Comparison of ENCODE assay signal across 17 cellular contexts in the genomic region with DNA sequence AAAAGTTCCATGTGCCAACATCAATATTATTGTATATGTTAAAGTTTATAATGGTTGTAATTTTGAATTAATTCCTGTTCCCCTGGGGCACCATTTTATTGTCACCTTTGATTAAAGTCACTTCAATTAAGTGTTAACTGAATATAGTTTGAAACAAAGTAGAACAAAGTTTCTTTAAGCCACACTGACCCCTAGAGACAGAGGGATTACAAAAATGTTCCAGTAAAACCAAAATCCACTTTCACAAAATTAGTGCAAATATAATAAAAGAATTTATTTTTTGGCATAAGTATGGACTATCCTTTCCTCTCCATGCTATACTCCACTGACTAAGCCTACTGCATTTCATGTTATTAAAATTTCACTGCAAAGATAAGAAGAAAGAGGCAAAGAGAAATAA.
DNase-seq lines count a peak whose midpoint lies in the region; ATAC-seq and TF ChIP-seq lines count a peak whose summit lies in the region.
"Had no signal": no experiment of that assay in that cellular context is flagged by ENCODE, and none has a peak within 500 bp of the region (broad histone marks: within the 10 kb centered on the region; RNA-seq: fewer than 3 reads in every experiment).

No MANE protein-coding gene starts in this region.

- no peak for TF ChIP-seq POLR2A in GM18505 (IDR thresholded peaks at IDR 0.05; ENCODE audit: borderline replicate concordance, extremely low read depth, insufficient read depth, insufficient read length)

- DNase-seq in SK-N-SH (no peak), chondrocyte (ENCODE audit: low spot score) (no peak), pons (ENCODE audit: low spot score) (peak; percentile 12), psoas muscle (no peak)
- DNase-seq in stimulated activated CD4-positive, alpha-beta T cell treated with anti-CD3 and anti-CD28 coated beads, Interleukin-4, amount 100 ng/mL, for 24 hours = no peak
- DNase-seq: ACHN; amygdala; CD8-positive, alpha-beta memory T cell; colonic mucosa; HCEC 1CT; islet precursor cell; NCI-H226; stimulated activated naive CD8-positive, alpha-beta T cell treated with anti-CD3 and anti-CD28 coated beads, Interleukin-15, Interleukin-2, amounts not matched to agents 100 U/mL and 50 U/mL, for 24 hours; WERI-Rb-1 had no signal

- CTCF ChIA-PET in SK-N-SH (lab: Yijun Ruan, JAX) = interaction anchor here (0.6 to 2.6 kb wide), 3 partner anchors 503 to 514 kb away, joined by 4 to 10 read pairs (median 6); no protein-coding TSS in a partner anchor

- no peak overlapping the region for H3K4me3 Mint-ChIP-seq in chondrocyte (ENCODE audit: unreplicated experiment)
- H3K4me3 Mint-ChIP-seq: CD8-positive, alpha-beta memory T cell had no signal

- TF ChIP-seq CTCF in SK-N-SH (IDR thresholded peaks at IDR 0.05) = peak; percentile 19
- TF ChIP-seq CTCF in Loucy (conservative IDR thresholded peaks at IDR 0.05; ENCODE audit: low read length) = peak; percentile 30
- peak; percentile 82 for TF ChIP-seq CTCF in chondrocyte (IDR thresholded peaks at IDR 0.05)
- no peak for TF ChIP-seq CTCF in psoas muscle (IDR thresholded peaks at IDR 0.05)

- H3K9me2 ChIP-seq in SK-N-SH (no peaks in the 10 kb centered on the region), Loucy (replicated peaks; ENCODE audit: low read depth, low read length) (no peaks in the 10 kb centered on the region)

- POLR2A ChIA-PET in SK-N-SH (lab: Yijun Ruan, JAX) = no interaction called here

- ATAC-seq in SK-N-SH treated with all-trans-retinoic acid at 6 μM for 48 hours = no peak
- no peak for ATAC-seq in psoas muscle
- no peak for ATAC-seq in GM18505 (IDR thresholded peaks at IDR 0.05; ENCODE audit: unreplicated experiment)
- ATAC-seq: stimulated activated naive CD8-positive, alpha-beta T cell treated with anti-CD3 and anti-CD28 coated beads, Interleukin-15, Interleukin-2, amounts not matched to agents 100 U/mL and 50 U/mL, for 24 hours had no signal

- H3K27me3 Mint-ChIP-seq in chondrocyte (ENCODE audit: low read depth) = no peaks in the 10 kb centered on the region

- H3K9me3 Mint-ChIP-seq in chondrocyte (ENCODE audit: low read depth) = peaks cover 31% of the 10 kb centered on the region

- peak; percentile 25; the same call in 1 of the 2 replicates for TF ChIP-seq RAD21 in SK-N-SH (IDR thresholded peaks at IDR 0.05; ENCODE audit: low read length)

- H3K4me1 ChIP-seq in SK-N-SH (ENCODE audit: control insufficient read depth in 1 of 2, insufficient read depth in 2 of 2, low read depth in 1 of 2, low read length in 1 of 2) (no peaks in the 10 kb centered on the region), Loucy (ENCODE audit: insufficient read depth, low read length, poor library complexity, severe bottlenecking) (no peaks in the 10 kb centered on the region), psoas muscle (no peaks in the 10 kb centered on the region)
- H3K4me1 ChIP-seq: colonic mucosa had no signal

- H3F3A ChIP-seq in SK-N-SH (replicated peaks; ENCODE audit: insufficient read depth) = no peaks in the 10 kb centered on the region
- no peaks in the 10 kb centered on the region for H3F3A ChIP-seq in Loucy (ENCODE audit: low read depth)

- H3K4me3 ChIP-seq in SK-N-SH (ENCODE audit: low read depth in 2 of 2, low read length in 1 of 2) = no peak overlapping the region
- no peak overlapping the region for H3K4me3 ChIP-seq in Loucy (ENCODE audit: low read length, poor library complexity, severe bottlenecking)
- no peak overlapping the region for H3K4me3 ChIP-seq in psoas muscle
- H3K4me3 ChIP-seq: colonic mucosa had no signal

- H3K9ac ChIP-seq in SK-N-SH (no peak overlapping the region), Loucy (ENCODE audit: low read depth, low read length, poor library complexity, severe bottlenecking) (no peak overlapping the region)

- no peak overlapping the region for H3K27ac ChIP-seq in SK-N-SH (ENCODE audit: low read depth in 2 of 2, low read length in 1 of 2)
- no peak overlapping the region for H3K27ac ChIP-seq in psoas muscle
- H3K27ac ChIP-seq: colonic mucosa, WERI-Rb-1 had no signal

- H3K79me2 ChIP-seq in SK-N-SH (ENCODE audit: insufficient read depth) = no peaks in the 10 kb centered on the region
- no peaks in the 10 kb centered on the region for H3K79me2 ChIP-seq in Loucy (ENCODE audit: insufficient read depth, low read length)

- no peaks in the 10 kb centered on the region for H3K36me3 ChIP-seq in SK-N-SH (replicated peaks in 1 of 2; ENCODE audit: control insufficient read depth in 1 of 2, insufficient read depth in 2 of 2, low read length in 1 of 2)
- no peaks in the 10 kb centered on the region for H3K36me3 ChIP-seq in Loucy (ENCODE audit: insufficient read depth, low read length)
- H3K36me3 ChIP-seq in psoas muscle (ENCODE audit: insufficient read depth in 1 of 2, low read depth in 1 of 2) = no peaks in the 10 kb centered on the region
- H3K36me3 ChIP-seq: colonic mucosa, WERI-Rb-1 had no signal

- H3K27me3 ChIP-seq in SK-N-SH (ENCODE audit: insufficient read depth) (no peaks in the 10 kb centered on the region), Loucy (ENCODE audit: insufficient read depth, low read length, poor library complexity, severe bottlenecking) (no peaks in the 10 kb centered on the region), psoas muscle (ENCODE audit: insufficient read depth in 3 of 3, low read length in 2 of 3) (no peaks in the 10 kb centered on the region)
- H3K27me3 ChIP-seq: colonic mucosa had no signal

- no peak overlapping the region for H3K27ac Mint-ChIP-seq in chondrocyte (ENCODE audit: unreplicated experiment)
- H3K27ac Mint-ChIP-seq: CD8-positive, alpha-beta memory T cell had no signal

- H4K20me1 ChIP-seq in SK-N-SH (ENCODE audit: insufficient read depth) = no peaks in the 10 kb centered on the region
- no peaks in the 10 kb centered on the region for H4K20me1 ChIP-seq in Loucy (ENCODE audit: insufficient read depth, low read length, poor library complexity, severe bottlenecking)

- H2AFZ ChIP-seq in SK-N-SH (ENCODE audit: low read depth) (no peak overlapping the region), Loucy (ENCODE audit: low read length) (no peak overlapping the region)

- H3K9me3 ChIP-seq in SK-N-SH (no peaks in the 10 kb centered on the region), Loucy (ENCODE audit: insufficient read depth, low read depth, low read length) (no peaks in the 10 kb centered on the region), psoas muscle (no peaks in the 10 kb centered on the region)
- H3K9me3 ChIP-seq: colonic mucosa had no signal

- H3K4me2 ChIP-seq in SK-N-SH (no peak overlapping the region), Loucy (ENCODE audit: low read depth, low read length, poor library complexity, severe bottlenecking) (no peak overlapping the region)

- no peaks in the 10 kb centered on the region for H3K4me1 Mint-ChIP-seq in chondrocyte (ENCODE audit: low read depth)
- H3K4me1 Mint-ChIP-seq: CD8-positive, alpha-beta memory T cell had no signal

- peaks cover 6% of the 10 kb centered on the region for H3K36me3 Mint-ChIP-seq in chondrocyte (ENCODE audit: low read depth)

- intact Hi-C loops in psoas muscle (cut with DNase I) = no loop called here

- no peak for TF ChIP-seq EP300 in SK-N-SH (IDR thresholded peaks at IDR 0.05; ENCODE audit: borderline replicate concordance in 1 of 2, low read depth in 1 of 2, low read length in 1 of 2)

TF ChIP-seq in SK-N-SH, 30 proteins besides CTCF, POLR2A, EP300 and RAD21:
- TF ChIP-seq NFIC (IDR thresholded peaks at IDR 0.05; ENCODE audit: borderline replicate concordance) = no peak
- TF ChIP-seq, protein P1, sequence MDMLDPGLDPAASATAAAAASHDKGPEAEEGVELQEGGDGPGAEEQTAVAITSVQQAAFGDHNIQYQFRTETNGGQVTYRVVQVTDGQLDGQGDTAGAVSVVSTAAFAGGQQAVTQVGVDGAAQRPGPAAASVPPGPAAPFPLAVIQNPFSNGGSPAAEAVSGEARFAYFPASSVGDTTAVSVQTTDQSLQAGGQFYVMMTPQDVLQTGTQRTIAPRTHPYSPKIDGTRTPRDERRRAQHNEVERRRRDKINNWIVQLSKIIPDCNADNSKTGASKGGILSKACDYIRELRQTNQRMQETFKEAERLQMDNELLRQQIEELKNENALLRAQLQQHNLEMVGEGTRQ (IDR thresholded peaks at IDR 0.05; ENCODE audit: borderline replicate concordance, low read depth, low read length) = no peak

TF ChIP-seq in SK-N-SH treated with all-trans-retinoic acid at 6 μM for 48 hours, 23 proteins besides CTCF, POLR2A, EP300 and RAD21:
- TF ChIP-seq ZNF8 (CRISPR knock-in tag; IDR thresholded peaks at IDR 0.05) (no peak), SNAI2 (CRISPR knock-in tag; IDR thresholded peaks at IDR 0.05) (no peak), RARB (CRISPR knock-in tag; IDR thresholded peaks at IDR 0.05) (no peak), ZFP30 (CRISPR knock-in tag; IDR thresholded peaks at IDR 0.05) (no peak)
